In the genomic region with DNA sequence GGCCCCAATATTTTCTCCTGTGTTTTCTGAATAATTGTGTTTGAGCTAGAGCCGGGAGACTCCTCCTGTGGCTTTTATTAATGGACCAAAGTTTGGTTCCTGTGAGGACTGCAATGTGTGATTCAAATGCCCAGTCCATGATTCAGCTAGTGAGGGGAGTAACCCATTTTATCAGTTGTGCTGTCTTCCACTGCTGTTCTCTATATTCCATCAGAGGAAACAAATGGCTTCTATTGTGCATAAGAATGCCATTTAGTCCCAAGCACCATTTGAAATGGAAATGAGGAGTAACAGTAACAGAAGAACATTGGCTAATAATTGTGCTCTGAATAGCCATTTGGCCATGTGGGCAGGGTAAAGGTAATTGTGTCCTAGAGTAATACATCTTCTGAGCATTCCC, we compare ENCODE assay signal across 20 cellular contexts.
DNase-seq lines count a peak whose midpoint lies in the region; ATAC-seq and TF ChIP-seq lines count a peak whose summit lies in the region.
"Had no signal": no experiment of that assay in that cellular context is flagged by ENCODE, and none has a peak within 500 bp of the region (broad histone marks: within the 10 kb centered on the region; RNA-seq: fewer than 3 reads in every experiment).

No MANE protein-coding gene starts in this region.

- H3K27me3 ChIP-seq in neural cell (ENCODE audit: insufficient read depth, low read depth, low read length) (no peaks in the 10 kb centered on the region), trophoblast cell (ENCODE audit: insufficient read depth, low read length) (no peaks in the 10 kb centered on the region)

- no peak overlapping the region for H3K18ac ChIP-seq in trophoblast cell (ENCODE audit: low read length)

- H3K9me2 ChIP-seq in neural cell (ENCODE audit: insufficient read depth, low read length): no peaks in the 10 kb centered on the region
- H3K9me2 ChIP-seq: SK-N-SH had no signal

- no peak for TF ChIP-seq EP300 in neural cell (conservative IDR thresholded peaks at IDR 0.05; ENCODE audit: poor library complexity, severe bottlenecking)

- no peak for ATAC-seq in GM19023 (IDR thresholded peaks at IDR 0.05; ENCODE audit: unreplicated experiment)
- ATAC-seq in GM21619 (IDR thresholded peaks at IDR 0.05; ENCODE audit: unreplicated experiment): no peak

- H3K4me2 ChIP-seq in neural cell (ENCODE audit: low read length) (no peak overlapping the region), trophoblast cell (ENCODE audit: low read length) (no peak overlapping the region)
- H3K4me2 ChIP-seq: SK-N-SH had no signal

- H3K9me3 ChIP-seq in neural cell (ENCODE audit: low read length): no peaks in the 10 kb centered on the region
- no peaks in the 10 kb centered on the region for H3K9me3 ChIP-seq in trophoblast cell (ENCODE audit: insufficient read depth, low read depth, low read length)
- H3K9me3 ChIP-seq: SK-N-SH had no signal

- H3K4me3 ChIP-seq in fibroblast of the aortic adventitia (ENCODE audit: low read depth, low read length) (no peak overlapping the region), neural cell (ENCODE audit: low read length) (no peak overlapping the region), trophoblast cell (ENCODE audit: low read depth, low read length) (no peak overlapping the region)

- no peak overlapping the region for H2AK5ac ChIP-seq in trophoblast cell (ENCODE audit: low read length)

- H4K12ac ChIP-seq in trophoblast cell (ENCODE audit: low read depth, low read length): no peak overlapping the region

- no peaks in the 10 kb centered on the region for H4K20me1 ChIP-seq in neural cell (ENCODE audit: insufficient read depth)

- no peak for TF ChIP-seq RAD21 in neural cell (conservative IDR thresholded peaks at IDR 0.05)

- H3K79me1 ChIP-seq in trophoblast cell (ENCODE audit: low read length): no peaks in the 10 kb centered on the region

- no peaks in the 10 kb centered on the region for H3K79me2 ChIP-seq in neural cell (replicated peaks; ENCODE audit: insufficient read depth, low read length)
- no peaks in the 10 kb centered on the region for H3K79me2 ChIP-seq in trophoblast cell (ENCODE audit: control insufficient read depth, insufficient read depth, low read length, poor library complexity)

- no peak overlapping the region for H2BK120ac ChIP-seq in trophoblast cell (ENCODE audit: insufficient read depth, low read length, poor library complexity)

- H3K9ac ChIP-seq in neural cell (ENCODE audit: low read length): no peak overlapping the region
- H3K9ac ChIP-seq in trophoblast cell (ENCODE audit: low read length): no peak overlapping the region
- H3K9ac ChIP-seq: SK-N-SH had no signal

- in situ Hi-C loops in KBM-7 (cut with MboI; ENCODE audit: low pct_unique_long_range_greater_than_20kb, low sequenced_read_pairs): no loop called here

- H3K27ac ChIP-seq in neural cell (ENCODE audit: low read length) (peak overlapping the region; percentile 7), trophoblast cell (ENCODE audit: low read depth, low read length) (no peak overlapping the region)
- H3K27ac ChIP-seq: C4-2B had no signal

- no peak overlapping the region for H2BK5ac ChIP-seq in trophoblast cell (ENCODE audit: low read depth, low read length, poor library complexity)

- no peaks in the 10 kb centered on the region for H3K36me3 ChIP-seq in neural cell (ENCODE audit: insufficient read depth, low read length)
- H3K36me3 ChIP-seq in trophoblast cell (ENCODE audit: control insufficient read depth in 1 of 2, insufficient read depth in 2 of 2, low read length in 2 of 2): no peaks in the 10 kb centered on the region

- no peaks in the 10 kb centered on the region for H3F3A ChIP-seq in neural cell (ENCODE audit: insufficient read depth, low read length, poor library complexity, severe bottlenecking)

- TF ChIP-seq CTCF in fibroblast of the aortic adventitia (IDR thresholded peaks at IDR 0.05; ENCODE audit: insufficient read depth, low read length) (no peak), neural cell (IDR thresholded peaks at IDR 0.05; ENCODE audit: poor library complexity, severe bottlenecking) (no peak)

- H3K4me1 ChIP-seq in trophoblast cell (ENCODE audit: control insufficient read depth in 1 of 2, insufficient read depth in 2 of 2, low read length in 2 of 2): no peaks in the 10 kb centered on the region

- DNase-seq in NCI-H69 (lab: John Stamatoyannopoulos, UW) (peak; percentile 43), fibroblast of the aortic adventitia (ENCODE audit: low read depth) (peak; percentile 24), KBM-7 (no peak), trophoblast cell (no peak)
- DNase-seq: DMS79 treated with DMSO at 0.1 percent for 48 hours, GOT3, NCI-H1092 treated with DMSO at 0.1 percent for 48 hours, NCI-H146, NCI-H2029 treated with DMSO at 0.1 percent for 48 hours, NCI-H2171 treated with DMSO at 0.1 percent for 48 hours, NCI-H510A, NCI-H82, OCI-M1, RPMI8226, SHP77 treated with DMSO at 0.1 percent for 48 hours, SK-N-SH had no signal

- H4K91ac ChIP-seq in trophoblast cell (ENCODE audit: low read depth, low read length): no peak overlapping the region

- no peak overlapping the region for H4K8ac ChIP-seq in trophoblast cell (ENCODE audit: low read depth, low read length)

- H2BK12ac ChIP-seq in trophoblast cell (ENCODE audit: low read length): no peak overlapping the region

- no peak overlapping the region for H3K23ac ChIP-seq in trophoblast cell (ENCODE audit: low read length)

- H3K14ac ChIP-seq in trophoblast cell (ENCODE audit: low read length): no peak overlapping the region

- no peak overlapping the region for H3K4ac ChIP-seq in trophoblast cell (ENCODE audit: low read depth, low read length)

- H2AFZ ChIP-seq in neural cell (ENCODE audit: low read depth, low read length): no peak overlapping the region
- no peak overlapping the region for H2AFZ ChIP-seq in trophoblast cell (ENCODE audit: insufficient read depth, low read length, poor library complexity)

- no CpG with 5 or more reads among the region's 1 CpG for whole genome bisulfite sequencing in trophoblast cell (ENCODE audit: extremely low coverage, insufficient coverage, insufficient read length)

TF ChIP-seq in neural cell, 6 proteins besides CTCF, POLR2A, EP300 and RAD21:
- TF ChIP-seq TAF1 (IDR thresholded peaks at IDR 0.05; ENCODE audit: low read depth) (no peak), MXI1 (conservative IDR thresholded peaks at IDR 0.05; ENCODE audit: poor library complexity, severe bottlenecking) (no peak), POLR2AphosphoS5 (IDR thresholded peaks at IDR 0.05) (no peak), EZH2 (IDR thresholded peaks at IDR 0.05; ENCODE audit: borderline replicate concordance, insufficient read depth, low read length, poor library complexity, severe bottlenecking) (no peak)
- TF ChIP-seq, protein P1, sequence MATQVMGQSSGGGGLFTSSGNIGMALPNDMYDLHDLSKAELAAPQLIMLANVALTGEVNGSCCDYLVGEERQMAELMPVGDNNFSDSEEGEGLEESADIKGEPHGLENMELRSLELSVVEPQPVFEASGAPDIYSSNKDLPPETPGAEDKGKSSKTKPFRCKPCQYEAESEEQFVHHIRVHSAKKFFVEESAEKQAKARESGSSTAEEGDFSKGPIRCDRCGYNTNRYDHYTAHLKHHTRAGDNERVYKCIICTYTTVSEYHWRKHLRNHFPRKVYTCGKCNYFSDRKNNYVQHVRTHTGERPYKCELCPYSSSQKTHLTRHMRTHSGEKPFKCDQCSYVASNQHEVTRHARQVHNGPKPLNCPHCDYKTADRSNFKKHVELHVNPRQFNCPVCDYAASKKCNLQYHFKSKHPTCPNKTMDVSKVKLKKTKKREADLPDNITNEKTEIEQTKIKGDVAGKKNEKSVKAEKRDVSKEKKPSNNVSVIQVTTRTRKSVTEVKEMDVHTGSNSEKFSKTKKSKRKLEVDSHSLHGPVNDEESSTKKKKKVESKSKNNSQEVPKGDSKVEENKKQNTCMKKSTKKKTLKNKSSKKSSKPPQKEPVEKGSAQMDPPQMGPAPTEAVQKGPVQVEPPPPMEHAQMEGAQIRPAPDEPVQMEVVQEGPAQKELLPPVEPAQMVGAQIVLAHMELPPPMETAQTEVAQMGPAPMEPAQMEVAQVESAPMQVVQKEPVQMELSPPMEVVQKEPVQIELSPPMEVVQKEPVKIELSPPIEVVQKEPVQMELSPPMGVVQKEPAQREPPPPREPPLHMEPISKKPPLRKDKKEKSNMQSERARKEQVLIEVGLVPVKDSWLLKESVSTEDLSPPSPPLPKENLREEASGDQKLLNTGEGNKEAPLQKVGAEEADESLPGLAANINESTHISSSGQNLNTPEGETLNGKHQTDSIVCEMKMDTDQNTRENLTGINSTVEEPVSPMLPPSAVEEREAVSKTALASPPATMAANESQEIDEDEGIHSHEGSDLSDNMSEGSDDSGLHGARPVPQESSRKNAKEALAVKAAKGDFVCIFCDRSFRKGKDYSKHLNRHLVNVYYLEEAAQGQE (IDR thresholded peaks at IDR 0.05; ENCODE audit: borderline replicate concordance): no peak

Comparison
In these comparisons a context has a peak if more than half of its experiments do, and no peak if none do; other contexts are left out.
1. DNase-seq: peak in NCI-H69 (single experiment) and fibroblast of the aortic adventitia (single experiment); none in KBM-7 (single experiment) and trophoblast cell (0 of 2).